In the genomic region with DNA sequence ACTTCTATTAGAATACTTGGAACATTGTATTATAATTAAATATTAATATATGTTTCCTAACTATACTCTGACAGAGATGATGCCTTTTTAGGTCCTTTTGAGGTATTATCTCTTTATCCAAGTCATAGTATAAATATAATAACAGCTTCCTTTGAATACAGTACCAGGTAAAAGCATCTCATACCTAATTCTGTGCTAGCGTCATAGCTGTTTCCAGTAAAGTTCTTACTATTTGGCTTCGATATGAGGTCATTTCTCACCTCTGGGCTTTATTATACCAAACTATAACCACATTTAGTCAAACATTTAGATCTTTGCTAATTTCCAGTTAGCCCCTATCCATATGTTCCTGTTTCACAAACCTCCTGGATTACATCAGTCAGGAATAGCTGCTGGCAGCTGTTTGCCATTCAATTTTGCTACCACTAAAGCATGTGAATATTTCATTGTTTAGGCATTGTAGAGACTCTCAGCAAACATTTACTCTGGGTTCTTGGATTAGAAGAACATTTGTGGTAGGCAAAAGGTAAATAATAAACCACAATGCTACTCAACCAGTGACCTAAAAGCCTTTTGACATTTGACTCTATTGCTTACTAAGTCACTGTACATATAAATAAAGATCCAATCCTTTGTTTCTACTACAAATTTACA, we compare ENCODE assay signal across 1 cellular context.
TF ChIP-seq lines count a peak whose summit lies in the region.

No MANE protein-coding gene starts in this region.

TF ChIP-seq in HepG2, 621 proteins besides CTCF, POLR2A, EP300 and RAD21 (continued from another document and continues in another):
- TF ChIP-seq, protein P1, sequence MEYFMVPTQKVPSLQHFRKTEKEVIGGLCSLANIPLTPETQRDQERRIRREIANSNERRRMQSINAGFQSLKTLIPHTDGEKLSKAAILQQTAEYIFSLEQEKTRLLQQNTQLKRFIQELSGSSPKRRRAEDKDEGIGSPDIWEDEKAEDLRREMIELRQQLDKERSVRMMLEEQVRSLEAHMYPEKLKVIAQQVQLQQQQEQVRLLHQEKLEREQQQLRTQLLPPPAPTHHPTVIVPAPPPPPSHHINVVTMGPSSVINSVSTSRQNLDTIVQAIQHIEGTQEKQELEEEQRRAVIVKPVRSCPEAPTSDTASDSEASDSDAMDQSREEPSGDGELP (IDR thresholded peaks at IDR 0.05; ENCODE audit: borderline replicate concordance, low read depth) = peak; percentile 73
- TF ChIP-seq, protein P2, sequence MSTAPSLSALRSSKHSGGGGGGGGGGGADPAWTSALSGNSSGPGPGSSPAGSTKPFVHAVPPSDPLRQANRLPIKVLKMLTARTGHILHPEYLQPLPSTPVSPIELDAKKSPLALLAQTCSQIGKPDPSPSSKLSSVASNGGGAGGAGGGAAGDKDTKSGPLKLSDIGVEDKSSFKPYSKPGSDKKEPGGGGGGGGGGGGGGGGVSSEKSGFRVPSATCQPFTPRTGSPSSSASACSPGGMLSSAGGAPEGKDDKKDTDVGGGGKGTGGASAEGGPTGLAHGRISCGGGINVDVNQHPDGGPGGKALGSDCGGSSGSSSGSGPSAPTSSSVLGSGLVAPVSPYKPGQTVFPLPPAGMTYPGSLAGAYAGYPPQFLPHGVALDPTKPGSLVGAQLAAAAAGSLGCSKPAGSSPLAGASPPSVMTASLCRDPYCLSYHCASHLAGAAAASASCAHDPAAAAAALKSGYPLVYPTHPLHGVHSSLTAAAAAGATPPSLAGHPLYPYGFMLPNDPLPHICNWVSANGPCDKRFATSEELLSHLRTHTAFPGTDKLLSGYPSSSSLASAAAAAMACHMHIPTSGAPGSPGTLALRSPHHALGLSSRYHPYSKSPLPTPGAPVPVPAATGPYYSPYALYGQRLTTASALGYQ (CRISPR knock-in tag; IDR thresholded peaks at IDR 0.05) = 0 out of 2 replicates have a peak, but pooled peaks have one; percentile 32
- TF ChIP-seq SAP130 (CRISPR knock-in tag; IDR thresholded peaks at IDR 0.05; ENCODE audit: low read depth) (peak; percentile 64), PITX1 (CRISPR knock-in tag; IDR thresholded peaks at IDR 0.05) (peak; percentile 63; the same call in 1 of the 2 replicates), TBX3 (IDR thresholded peaks at IDR 0.05; ENCODE audit: borderline replicate concordance) (peak; percentile 95), HMG20B (CRISPR knock-in tag; conservative IDR thresholded peaks at IDR 0.05) (peak; percentile 85), XRCC5 (optimal IDR thresholded peaks at IDR 0.05; ENCODE audit: low read length) (no peak), ZC3H4 (CRISPR knock-in tag; IDR thresholded peaks at IDR 0.05; ENCODE audit: borderline replicate concordance) (no peak), ZNF720 (CRISPR knock-in tag; IDR thresholded peaks at IDR 0.05) (no peak), NCOA2 (CRISPR knock-in tag; IDR thresholded peaks at IDR 0.05) (peak; percentile 65), NR2F6 (IDR thresholded peaks at IDR 0.05) (peak; percentile 96), NR2F6 (CRISPR knock-in tag; IDR thresholded peaks at IDR 0.05) (peak; percentile 77), FOXA3 (CRISPR knock-in tag; IDR thresholded peaks at IDR 0.05) (peak; percentile 88), FOXP1 (IDR thresholded peaks at IDR 0.05) (no peak), FOXP1 (CRISPR knock-in tag; IDR thresholded peaks at IDR 0.05) (peak; percentile 86), ZKSCAN1 (IDR thresholded peaks at IDR 0.05; ENCODE audit: low read length) (no peak), FOXK1 (CRISPR knock-in tag; IDR thresholded peaks at IDR 0.05; ENCODE audit: borderline replicate concordance, low read depth) (0 out of 2 replicates have a peak, but pooled peaks have one; percentile 33), POGZ (CRISPR knock-in tag; IDR thresholded peaks at IDR 0.05) (no peak), RXRB (CRISPR knock-in tag; IDR thresholded peaks at IDR 0.05; ENCODE audit: borderline replicate concordance) (peak; percentile 25; the same call in 1 of the 2 replicates), KAT8 (CRISPR knock-in tag; IDR thresholded peaks at IDR 0.05) (0 out of 2 replicates have a peak, but pooled peaks have one; percentile 28), SOX13 (IDR thresholded peaks at IDR 0.05) (peak; percentile 97), SOX13 (CRISPR knock-in tag; conservative IDR thresholded peaks at IDR 0.05 in 1 of 2, IDR thresholded peaks at IDR 0.05 in 1 of 2) (peak in 1 of 2 experiments; percentile 100; a peak in 2 of 4 replicates), PPARG (CRISPR knock-in tag; conservative IDR thresholded peaks at IDR 0.05) (0 out of 2 replicates have a peak, but pooled peaks have one; percentile 53), SIX4 (CRISPR knock-in tag; IDR thresholded peaks at IDR 0.05) (peak; percentile 52; the same call in 1 of the 2 replicates), HCFC1 (IDR thresholded peaks at IDR 0.05; ENCODE audit: low read depth, low read length) (no peak), TEAD2 (CRISPR knock-in tag; IDR thresholded peaks at IDR 0.05) (no peak), CBFB (CRISPR knock-in tag; IDR thresholded peaks at IDR 0.05) (peak; percentile 94), SMAD3 (CRISPR knock-in tag; IDR thresholded peaks at IDR 0.05) (0 out of 2 replicates have a peak, but pooled peaks have one; percentile 33), HHEX (CRISPR knock-in tag; IDR thresholded peaks at IDR 0.05) (peak; percentile 96), NCOR1 (IDR thresholded peaks at IDR 0.05; ENCODE audit: borderline replicate concordance, low read length) (no peak), SOX5 (CRISPR knock-in tag; IDR thresholded peaks at IDR 0.05; ENCODE audit: borderline replicate concordance) (peak; percentile 99), ISL2 (CRISPR knock-in tag; IDR thresholded peaks at IDR 0.05) (peak; percentile 65; the same call in 1 of the 2 replicates), MIXL1 (CRISPR knock-in tag; IDR thresholded peaks at IDR 0.05) (no peak)
- TF ChIP-seq, protein P3, sequence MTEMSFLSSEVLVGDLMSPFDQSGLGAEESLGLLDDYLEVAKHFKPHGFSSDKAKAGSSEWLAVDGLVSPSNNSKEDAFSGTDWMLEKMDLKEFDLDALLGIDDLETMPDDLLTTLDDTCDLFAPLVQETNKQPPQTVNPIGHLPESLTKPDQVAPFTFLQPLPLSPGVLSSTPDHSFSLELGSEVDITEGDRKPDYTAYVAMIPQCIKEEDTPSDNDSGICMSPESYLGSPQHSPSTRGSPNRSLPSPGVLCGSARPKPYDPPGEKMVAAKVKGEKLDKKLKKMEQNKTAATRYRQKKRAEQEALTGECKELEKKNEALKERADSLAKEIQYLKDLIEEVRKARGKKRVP (CRISPR knock-in tag; IDR thresholded peaks at IDR 0.05) = peak in 1 of 2 experiments; percentile 96; a peak in 2 of 4 replicates
- TF ChIP-seq, protein P4, sequence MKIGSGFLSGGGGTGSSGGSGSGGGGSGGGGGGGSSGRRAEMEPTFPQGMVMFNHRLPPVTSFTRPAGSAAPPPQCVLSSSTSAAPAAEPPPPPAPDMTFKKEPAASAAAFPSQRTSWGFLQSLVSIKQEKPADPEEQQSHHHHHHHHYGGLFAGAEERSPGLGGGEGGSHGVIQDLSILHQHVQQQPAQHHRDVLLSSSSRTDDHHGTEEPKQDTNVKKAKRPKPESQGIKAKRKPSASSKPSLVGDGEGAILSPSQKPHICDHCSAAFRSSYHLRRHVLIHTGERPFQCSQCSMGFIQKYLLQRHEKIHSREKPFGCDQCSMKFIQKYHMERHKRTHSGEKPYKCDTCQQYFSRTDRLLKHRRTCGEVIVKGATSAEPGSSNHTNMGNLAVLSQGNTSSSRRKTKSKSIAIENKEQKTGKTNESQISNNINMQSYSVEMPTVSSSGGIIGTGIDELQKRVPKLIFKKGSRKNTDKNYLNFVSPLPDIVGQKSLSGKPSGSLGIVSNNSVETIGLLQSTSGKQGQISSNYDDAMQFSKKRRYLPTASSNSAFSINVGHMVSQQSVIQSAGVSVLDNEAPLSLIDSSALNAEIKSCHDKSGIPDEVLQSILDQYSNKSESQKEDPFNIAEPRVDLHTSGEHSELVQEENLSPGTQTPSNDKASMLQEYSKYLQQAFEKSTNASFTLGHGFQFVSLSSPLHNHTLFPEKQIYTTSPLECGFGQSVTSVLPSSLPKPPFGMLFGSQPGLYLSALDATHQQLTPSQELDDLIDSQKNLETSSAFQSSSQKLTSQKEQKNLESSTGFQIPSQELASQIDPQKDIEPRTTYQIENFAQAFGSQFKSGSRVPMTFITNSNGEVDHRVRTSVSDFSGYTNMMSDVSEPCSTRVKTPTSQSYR (CRISPR knock-in tag; IDR thresholded peaks at IDR 0.05; ENCODE audit: borderline replicate concordance) = peak; percentile 30; the same call in 1 of the 2 replicates
- TF ChIP-seq, protein P5, sequence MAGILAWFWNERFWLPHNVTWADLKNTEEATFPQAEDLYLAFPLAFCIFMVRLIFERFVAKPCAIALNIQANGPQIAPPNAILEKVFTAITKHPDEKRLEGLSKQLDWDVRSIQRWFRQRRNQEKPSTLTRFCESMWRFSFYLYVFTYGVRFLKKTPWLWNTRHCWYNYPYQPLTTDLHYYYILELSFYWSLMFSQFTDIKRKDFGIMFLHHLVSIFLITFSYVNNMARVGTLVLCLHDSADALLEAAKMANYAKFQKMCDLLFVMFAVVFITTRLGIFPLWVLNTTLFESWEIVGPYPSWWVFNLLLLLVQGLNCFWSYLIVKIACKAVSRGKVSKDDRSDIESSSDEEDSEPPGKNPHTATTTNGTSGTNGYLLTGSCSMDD (CRISPR knock-in tag; IDR thresholded peaks at IDR 0.05) = no peak
- TF ChIP-seq, protein P6, sequence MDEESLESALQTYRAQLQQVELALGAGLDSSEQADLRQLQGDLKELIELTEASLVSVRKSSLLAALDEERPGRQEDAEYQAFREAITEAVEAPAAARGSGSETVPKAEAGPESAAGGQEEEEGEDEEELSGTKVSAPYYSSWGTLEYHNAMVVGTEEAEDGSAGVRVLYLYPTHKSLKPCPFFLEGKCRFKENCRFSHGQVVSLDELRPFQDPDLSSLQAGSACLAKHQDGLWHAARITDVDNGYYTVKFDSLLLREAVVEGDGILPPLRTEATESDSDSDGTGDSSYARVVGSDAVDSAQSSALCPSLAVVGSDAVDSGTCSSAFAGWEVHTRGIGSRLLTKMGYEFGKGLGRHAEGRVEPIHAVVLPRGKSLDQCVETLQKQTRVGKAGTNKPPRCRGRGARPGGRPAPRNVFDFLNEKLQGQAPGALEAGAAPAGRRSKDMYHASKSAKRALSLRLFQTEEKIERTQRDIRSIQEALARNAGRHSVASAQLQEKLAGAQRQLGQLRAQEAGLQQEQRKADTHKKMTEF (CRISPR knock-in tag; IDR thresholded peaks at IDR 0.05) = peak; percentile 56; the same call in 1 of the 2 replicates
- TF ChIP-seq, protein P7, sequence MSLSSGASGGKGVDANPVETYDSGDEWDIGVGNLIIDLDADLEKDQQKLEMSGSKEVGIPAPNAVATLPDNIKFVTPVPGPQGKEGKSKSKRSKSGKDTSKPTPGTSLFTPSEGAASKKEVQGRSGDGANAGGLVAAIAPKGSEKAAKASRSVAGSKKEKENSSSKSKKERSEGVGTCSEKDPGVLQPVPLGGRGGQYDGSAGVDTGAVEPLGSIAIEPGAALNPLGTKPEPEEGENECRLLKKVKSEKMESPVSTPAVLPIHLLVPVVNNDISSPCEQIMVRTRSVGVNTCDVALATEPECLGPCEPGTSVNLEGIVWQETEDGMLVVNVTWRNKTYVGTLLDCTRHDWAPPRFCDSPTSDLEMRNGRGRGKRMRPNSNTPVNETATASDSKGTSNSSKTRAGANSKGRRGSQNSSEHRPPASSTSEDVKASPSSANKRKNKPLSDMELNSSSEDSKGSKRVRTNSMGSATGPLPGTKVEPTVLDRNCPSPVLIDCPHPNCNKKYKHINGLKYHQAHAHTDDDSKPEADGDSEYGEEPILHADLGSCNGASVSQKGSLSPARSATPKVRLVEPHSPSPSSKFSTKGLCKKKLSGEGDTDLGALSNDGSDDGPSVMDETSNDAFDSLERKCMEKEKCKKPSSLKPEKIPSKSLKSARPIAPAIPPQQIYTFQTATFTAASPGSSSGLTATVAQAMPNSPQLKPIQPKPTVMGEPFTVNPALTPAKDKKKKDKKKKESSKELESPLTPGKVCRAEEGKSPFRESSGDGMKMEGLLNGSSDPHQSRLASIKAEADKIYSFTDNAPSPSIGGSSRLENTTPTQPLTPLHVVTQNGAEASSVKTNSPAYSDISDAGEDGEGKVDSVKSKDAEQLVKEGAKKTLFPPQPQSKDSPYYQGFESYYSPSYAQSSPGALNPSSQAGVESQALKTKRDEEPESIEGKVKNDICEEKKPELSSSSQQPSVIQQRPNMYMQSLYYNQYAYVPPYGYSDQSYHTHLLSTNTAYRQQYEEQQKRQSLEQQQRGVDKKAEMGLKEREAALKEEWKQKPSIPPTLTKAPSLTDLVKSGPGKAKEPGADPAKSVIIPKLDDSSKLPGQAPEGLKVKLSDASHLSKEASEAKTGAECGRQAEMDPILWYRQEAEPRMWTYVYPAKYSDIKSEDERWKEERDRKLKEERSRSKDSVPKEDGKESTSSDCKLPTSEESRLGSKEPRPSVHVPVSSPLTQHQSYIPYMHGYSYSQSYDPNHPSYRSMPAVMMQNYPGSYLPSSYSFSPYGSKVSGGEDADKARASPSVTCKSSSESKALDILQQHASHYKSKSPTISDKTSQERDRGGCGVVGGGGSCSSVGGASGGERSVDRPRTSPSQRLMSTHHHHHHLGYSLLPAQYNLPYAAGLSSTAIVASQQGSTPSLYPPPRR (CRISPR knock-in tag; IDR thresholded peaks at IDR 0.05; ENCODE audit: borderline replicate concordance) = peak; percentile 91; the same call in 1 of the 2 replicates
- TF ChIP-seq, protein P8, sequence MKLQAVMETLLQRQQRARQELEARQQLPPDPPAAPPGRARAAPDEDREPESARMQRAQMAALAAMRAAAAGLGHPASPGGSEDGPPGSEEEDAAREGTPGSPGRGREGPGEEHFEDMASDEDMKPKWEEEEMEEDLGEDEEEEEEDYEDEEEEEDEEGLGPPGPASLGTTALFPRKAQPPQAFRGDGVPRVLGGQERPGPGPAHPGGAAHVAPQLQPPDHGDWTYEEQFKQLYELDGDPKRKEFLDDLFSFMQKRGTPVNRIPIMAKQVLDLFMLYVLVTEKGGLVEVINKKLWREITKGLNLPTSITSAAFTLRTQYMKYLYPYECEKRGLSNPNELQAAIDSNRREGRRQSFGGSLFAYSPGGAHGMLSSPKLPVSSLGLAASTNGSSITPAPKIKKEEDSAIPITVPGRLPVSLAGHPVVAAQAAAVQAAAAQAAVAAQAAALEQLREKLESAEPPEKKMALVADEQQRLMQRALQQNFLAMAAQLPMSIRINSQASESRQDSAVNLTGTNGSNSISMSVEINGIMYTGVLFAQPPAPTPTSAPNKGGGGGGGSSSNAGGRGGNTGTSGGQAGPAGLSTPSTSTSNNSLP (IDR thresholded peaks at IDR 0.05; ENCODE audit: low read depth, low read length) = peak; percentile 46; the same call in 1 of the 2 replicates
- TF ChIP-seq, protein P9, sequence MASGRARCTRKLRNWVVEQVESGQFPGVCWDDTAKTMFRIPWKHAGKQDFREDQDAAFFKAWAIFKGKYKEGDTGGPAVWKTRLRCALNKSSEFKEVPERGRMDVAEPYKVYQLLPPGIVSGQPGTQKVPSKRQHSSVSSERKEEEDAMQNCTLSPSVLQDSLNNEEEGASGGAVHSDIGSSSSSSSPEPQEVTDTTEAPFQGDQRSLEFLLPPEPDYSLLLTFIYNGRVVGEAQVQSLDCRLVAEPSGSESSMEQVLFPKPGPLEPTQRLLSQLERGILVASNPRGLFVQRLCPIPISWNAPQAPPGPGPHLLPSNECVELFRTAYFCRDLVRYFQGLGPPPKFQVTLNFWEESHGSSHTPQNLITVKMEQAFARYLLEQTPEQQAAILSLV (CRISPR knock-in tag; IDR thresholded peaks at IDR 0.05; ENCODE audit: borderline replicate concordance) = no peak
- TF ChIP-seq, protein P10, sequence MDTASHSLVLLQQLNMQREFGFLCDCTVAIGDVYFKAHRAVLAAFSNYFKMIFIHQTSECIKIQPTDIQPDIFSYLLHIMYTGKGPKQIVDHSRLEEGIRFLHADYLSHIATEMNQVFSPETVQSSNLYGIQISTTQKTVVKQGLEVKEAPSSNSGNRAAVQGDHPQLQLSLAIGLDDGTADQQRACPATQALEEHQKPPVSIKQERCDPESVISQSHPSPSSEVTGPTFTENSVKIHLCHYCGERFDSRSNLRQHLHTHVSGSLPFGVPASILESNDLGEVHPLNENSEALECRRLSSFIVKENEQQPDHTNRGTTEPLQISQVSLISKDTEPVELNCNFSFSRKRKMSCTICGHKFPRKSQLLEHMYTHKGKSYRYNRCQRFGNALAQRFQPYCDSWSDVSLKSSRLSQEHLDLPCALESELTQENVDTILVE (CRISPR knock-in tag; IDR thresholded peaks at IDR 0.05) = 0 out of 2 replicates have a peak, but pooled peaks have one; percentile 19
